In genomic region chr13:73849292-73849691, GRCh38 we compare ENCODE assay signal across 8 cellular contexts.
DNase-seq lines count a peak whose midpoint lies in the region; ATAC-seq and TF ChIP-seq lines count a peak whose summit lies in the region.

No MANE protein-coding gene starts in this region.

- H3K9me3 Mint-ChIP-seq in activated naive CD8-positive, alpha-beta T cell treated with anti-CD3 and anti-CD28 coated beads for 36 hours: no peaks in the 10 kb centered on the region

- peaks cover 13% of the 10 kb centered on the region for H3K36me3 Mint-ChIP-seq in activated naive CD8-positive, alpha-beta T cell treated with anti-CD3 and anti-CD28 coated beads for 36 hours

- TF ChIP-seq POLR2A in upper lobe of left lung (IDR thresholded peaks at IDR 0.05): no peak

- peaks cover 34% of the 10 kb centered on the region for H3K4me1 Mint-ChIP-seq in activated naive CD8-positive, alpha-beta T cell treated with anti-CD3 and anti-CD28 coated beads for 36 hours

- no peaks in the 10 kb centered on the region for H3K27me3 ChIP-seq in upper lobe of left lung

- H3K27me3 Mint-ChIP-seq in activated naive CD8-positive, alpha-beta T cell treated with anti-CD3 and anti-CD28 coated beads for 36 hours: no peaks in the 10 kb centered on the region

- no peaks in the 10 kb centered on the region for H3K4me1 ChIP-seq in upper lobe of left lung

- no peak overlapping the region for H3K4me3 Mint-ChIP-seq in activated naive CD8-positive, alpha-beta T cell treated with anti-CD3 and anti-CD28 coated beads for 36 hours

- H3K36me3 ChIP-seq in upper lobe of left lung: no peaks in the 10 kb centered on the region

- DNase-seq in Daoy (ENCODE audit: low read depth) (peak; percentile 9), RPMI8226 (peak; percentile 4), iPS DF 19.7 (ENCODE audit: low read depth, low spot score) (peak; percentile 45), COLO668 (lab: John Stamatoyannopoulos, UW; ENCODE audit: unreplicated experiment) (no peak), upper lobe of left lung (no peak), NCI-H510A treated with DMSO at 0.1 percent for 48 hours (lab: John Stamatoyannopoulos, UW) (no peak)
- no peak for DNase-seq in activated naive CD8-positive, alpha-beta T cell treated with anti-CD3 and anti-CD28 coated beads for 36 hours

- H3K9me3 ChIP-seq in upper lobe of left lung: no peaks in the 10 kb centered on the region

- H3K4me3 ChIP-seq in upper lobe of left lung: no peak overlapping the region

- TF ChIP-seq EP300 in upper lobe of left lung (IDR thresholded peaks at IDR 0.05): no peak

- no peak overlapping the region for H3K27ac ChIP-seq in upper lobe of left lung

- WGBS in upper lobe of left lung, 2 donors: 71 to 81% methylated on average over 5 of the region's 5 CpGs

- no peak for TF ChIP-seq CTCF in upper lobe of left lung (IDR thresholded peaks at IDR 0.05)

- ATAC-seq in GM21825 (IDR thresholded peaks at IDR 0.05; ENCODE audit: unreplicated experiment) (peak; percentile 54), upper lobe of left lung (ENCODE audit: low FRiP score in 2 of 2) (no peak)

- no peak overlapping the region for H3K27ac Mint-ChIP-seq in activated naive CD8-positive, alpha-beta T cell treated with anti-CD3 and anti-CD28 coated beads for 36 hours

Comparison
In these comparisons a context has a peak if more than half of its experiments do, and no peak if none do; other contexts are left out.
1. DNase-seq: peak in Daoy (single experiment), RPMI8226 (single experiment) and iPS DF 19.7 (single experiment); none in COLO668 (single experiment), upper lobe of left lung (0 of 2), NCI-H510A treated with DMSO at 0.1 percent for 48 hours (single experiment) and activated naive CD8-positive, alpha-beta T cell treated with anti-CD3 and anti-CD28 coated beads for 36 hours (single experiment).